Comparison of ENCODE assay signal across 21 cellular contexts in genomic region chrX:104854790-104855340, GRCh38.
"Had no signal": no experiment of that assay in that cellular context is flagged by ENCODE, and none has a peak within 500 bp of the region (broad histone marks: within the 10 kb centered on the region; RNA-seq: fewer than 3 reads in every experiment).

No MANE protein-coding gene starts in this region.

- H3K4me1 ChIP-seq: heart right ventricle, sigmoid colon, testis, upper lobe of right lung had no signal

- H3K9me3 Mint-ChIP-seq: activated T-helper 1 cell treated with anti-CD3 and anti-CD28 coated beads, Interleukin-12 subunit alpha, Interleukin-12 subunit beta, Interleukin-2, Interleukin-4 antibody, amounts not matched to agents 30 ng/mL and 10 ng/mL and 1 ng/mL, durations not matched to agents 14 hours and 24 hours and 36 hours had no signal

- DNase-seq: activated CD4-positive, alpha-beta T cell treated with anti-CD3 and anti-CD28 coated beads for 1 hour; activated CD8-positive, alpha-beta memory T cell treated with anti-CD3 and anti-CD28 coated beads for 24 hours; activated gamma-delta T cell treated with Interleukin-2 at 50 U/mL for 16 hours; amygdala; effector CD4-positive, alpha-beta T cell; heart right ventricle; kidney glomerular epithelial cell; left ventricle myocardium superior; mesendoderm; natural killer cell; sigmoid colon; stimulated activated CD4-positive, alpha-beta T cell treated with anti-CD3 and anti-CD28 coated beads, Interleukin-12 subunit alpha, Interleukin-12 subunit beta, amount 100 ng/mL, for 4 hours; stimulated activated CD4-positive, alpha-beta T cell treated with anti-CD3 and anti-CD28 coated beads, Interleukin-2, amount 100 ng/mL, for 24 hours; stimulated activated naive CD4-positive, alpha-beta T cell treated with Interleukin-2 at 50 U/mL for 16 hours; testis; upper lobe of right lung; WERI-Rb-1 had no signal

- H3K27ac ChIP-seq: heart right ventricle, neutrophil, sigmoid colon, testis, upper lobe of right lung, WERI-Rb-1 had no signal

- H3K4me3 ChIP-seq: heart right ventricle, sigmoid colon, testis, upper lobe of right lung had no signal

- H3K4me1 Mint-ChIP-seq: natural killer cell had no signal

- H3K4me3 Mint-ChIP-seq: activated T-helper 1 cell treated with anti-CD3 and anti-CD28 coated beads, Interleukin-12 subunit alpha, Interleukin-12 subunit beta, Interleukin-2, Interleukin-4 antibody, amounts not matched to agents 30 ng/mL and 10 ng/mL and 1 ng/mL, durations not matched to agents 14 hours and 24 hours and 36 hours; natural killer cell had no signal

- H3K9me3 ChIP-seq: heart right ventricle, neutrophil, sigmoid colon, testis, upper lobe of right lung had no signal

- H3K27me3 ChIP-seq: neutrophil, testis, upper lobe of right lung had no signal

- H3K36me3 ChIP-seq: heart right ventricle, neutrophil, sigmoid colon, upper lobe of right lung, WERI-Rb-1 had no signal

- H3K27ac Mint-ChIP-seq: activated T-helper 1 cell treated with anti-CD3 and anti-CD28 coated beads, Interleukin-12 subunit alpha, Interleukin-12 subunit beta, Interleukin-2, Interleukin-4 antibody, amounts not matched to agents 30 ng/mL and 10 ng/mL and 1 ng/mL, durations not matched to agents 14 hours and 24 hours and 36 hours; natural killer cell had no signal

- H3K36me3 Mint-ChIP-seq: activated naive CD4-positive, alpha-beta T cell treated with anti-CD3 and anti-CD28 coated beads, Interleukin-2, amount 50 U/mL, for 72 hours; natural killer cell had no signal

- ATAC-seq: heart right ventricle, left ventricle myocardium superior, natural killer cell, upper lobe of right lung had no signal

- FAIRE-seq: bronchial epithelial cell had no signal
